Comparison of ENCODE assay signal across 18 cellular contexts in the genomic region with DNA sequence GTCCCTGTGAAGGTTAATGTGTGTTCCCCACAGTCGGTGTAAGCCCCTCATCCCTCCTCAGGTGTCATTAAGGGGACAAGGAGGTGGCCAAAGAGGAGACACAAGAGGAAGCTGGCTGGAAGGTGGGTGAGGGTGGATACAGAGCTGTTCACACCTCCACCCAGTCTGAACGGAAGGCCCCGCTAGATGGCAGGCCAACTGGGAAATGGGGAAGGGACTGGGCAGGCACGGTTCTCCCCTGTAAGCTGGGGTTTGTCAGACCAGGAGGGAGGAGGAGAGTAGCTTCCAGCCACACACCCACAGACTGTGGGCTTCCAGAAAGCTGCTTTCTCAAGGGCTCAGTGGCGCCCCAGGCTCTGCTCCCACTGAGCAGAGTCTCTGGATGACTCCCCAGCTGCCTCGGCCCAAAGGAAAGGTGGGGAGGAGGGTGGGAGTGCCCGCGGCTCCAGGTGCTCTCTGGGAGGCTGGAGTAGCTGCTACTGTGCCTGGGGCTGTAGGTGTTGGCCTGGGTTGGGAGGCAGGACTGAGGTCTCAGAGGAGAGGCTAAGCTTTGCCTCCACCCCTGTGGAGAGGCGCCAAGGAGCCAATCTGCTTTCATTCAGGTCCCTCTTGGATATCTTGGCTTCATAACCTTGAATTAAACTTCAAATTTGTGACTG. TPM values are rescaled to one million over a fixed set of nuclear protein-coding genes. Genes with fewer than 3 reads are reported as not detected.
DNase-seq lines count a peak whose midpoint lies in the region; ATAC-seq and TF ChIP-seq lines count a peak whose summit lies in the region.
"Had no signal": no experiment of that assay in that cellular context is flagged by ENCODE, and none has a peak within 500 bp of the region (broad histone marks: within the 10 kb centered on the region; RNA-seq: fewer than 3 reads in every experiment).

No MANE protein-coding gene starts in this region.

- H3K27ac ChIP-seq in thyroid gland: peak overlapping the region in 1 of 3 donors; percentile 38
- H3K27ac ChIP-seq: 22Rv1, C4-2B, KMS-11, SK-N-MC had no signal

- peak; percentile 10 for DNase-seq in NCI-H146 (lab: John Stamatoyannopoulos, UW)
- no peak for DNase-seq in NCI-H146 treated with DMSO at 0.1 percent for 48 hours (lab: John Stamatoyannopoulos, UW; ENCODE audit: unreplicated experiment)
- DNase-seq in SK-MEL-5 (ENCODE audit: low read depth, low spot score): peak; percentile 11
- peak; percentile 64 for DNase-seq in islet precursor cell
- DNase-seq in thyroid gland: peak; percentile 37 to 38
- no peak for DNase-seq in activated CD4-positive, alpha-beta T cell treated with anti-CD3 and anti-CD28 coated beads for 4 hours
- no peak for DNase-seq in AML-193 (lab: John Stamatoyannopoulos, UW)
- DNase-seq: Caco-2, NCI-H1092, NCI-H1694 treated with DMSO at 0.1 percent for 48 hours, NCI-H2171 treated with DMSO at 0.1 percent for 48 hours, NCI-H510A had no signal

- no peak overlapping the region for H3K4me3 ChIP-seq in thyroid gland (replicated peaks in 1 of 3)
- H3K4me3 ChIP-seq: SK-N-MC had no signal

- TF ChIP-seq CTCF in thyroid gland (IDR thresholded peaks at IDR 0.05): no peak

- H3K9me3 ChIP-seq in thyroid gland: no peaks in the 10 kb centered on the region
- H3K9me3 ChIP-seq: Caco-2 had no signal

- intact Hi-C loops in thyroid gland (cut with DNase I): loop anchor here (10.0 kb wide), 1 partner anchor 114 kb away; no protein-coding TSS in a partner anchor

- H3K27me3 ChIP-seq in thyroid gland: no peaks in the 10 kb centered on the region

- no peaks in the 10 kb centered on the region for H3K36me3 ChIP-seq in thyroid gland

- peaks cover 5 to 21% of the 10 kb centered on the region in 2 donors for H3K4me1 ChIP-seq in thyroid gland
- H3K4me1 ChIP-seq: Caco-2 had no signal

- ATAC-seq in HG03571 (IDR thresholded peaks at IDR 0.05; ENCODE audit: unreplicated experiment): no peak

- 56 to 63% methylated on average over 6 to 9 of the region's 9 CpGs for WGBS in thyroid gland, 2 donors

- in situ Hi-C loops in SK-MEL-5 (cut with HindIII; ENCODE audit: low pct_unique_long_range_greater_than_20kb, low sequenced_read_pairs): no loop called here

- no peak for TF ChIP-seq POLR2A in thyroid gland (IDR thresholded peaks at IDR 0.05)

RNA-seq across cellular contexts. Expression of a gene that starts 41.2 kb away (rescaled TPM):
- 0.43 TPM in 1 of 2 replicates, not detected in the other for total RNA-seq in SK-MEL-5 (2014; rRNA removed; shearing (Covaris generic))
- polyA plus RNA-seq in SK-MEL-5 (2015; cell fraction: cytosol; rRNA removed): not detected in 2 replicates
- polyA plus RNA-seq in SK-MEL-5 (2015; cell fraction: nucleus; rRNA removed): not detected in 2 replicates
- 100 to 1,000 TPM in 3 of 4 donors, 10 to 100 TPM in 1; 67.9 to 318 (median 238) TPM for total RNA-seq in thyroid gland
- total RNA-seq: MCF 10A had no signal

Comparison
In these comparisons a context has a peak if more than half of its experiments do, and no peak if none do; other contexts are left out.
1. DNase-seq: peak in NCI-H146 (single experiment), SK-MEL-5 (single experiment), islet precursor cell (single experiment) and thyroid gland (2 of 2); none in NCI-H146 treated with DMSO at 0.1 percent for 48 hours (single experiment), activated CD4-positive, alpha-beta T cell treated with anti-CD3 and anti-CD28 coated beads for 4 hours (0 of 2) and AML-193 (0 of 2).
2. RNA of a gene that starts 41.2 kb away (total RNA-seq): 67.9 to 318 TPM in thyroid gland; 0.43 TPM in SK-MEL-5; every median in the first group is over 10 times any median in the second.